ENCODE assay signal across 7 cellular contexts in the genomic region with DNA sequence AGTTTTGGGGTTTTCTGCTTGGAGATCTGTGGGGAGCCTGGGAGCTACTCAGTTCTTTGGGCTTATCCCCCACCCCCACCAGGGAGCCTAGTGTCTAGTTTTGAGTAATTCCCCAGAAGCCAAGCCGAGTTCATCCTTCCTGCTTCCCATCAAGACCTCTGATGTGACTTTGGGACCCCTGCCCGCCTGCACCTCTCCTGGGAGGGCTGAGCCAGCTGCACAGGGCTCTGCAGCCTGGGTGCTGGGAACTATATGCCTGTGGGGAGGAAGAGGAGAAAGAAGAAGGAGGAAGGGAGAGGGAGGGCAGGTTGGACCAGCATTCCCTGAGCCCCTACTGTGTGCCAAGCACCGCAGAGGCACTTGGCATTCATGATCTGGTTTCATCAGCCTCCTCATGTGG.
"Had no signal": no experiment of that assay in that cellular context is flagged by ENCODE, and none has a peak within 500 bp of the region (broad histone marks: within the 10 kb centered on the region; RNA-seq: fewer than 3 reads in every experiment).

No MANE protein-coding gene starts in this region.

- H3K9me3 Mint-ChIP-seq: GM23338, IgD-negative memory B cell had no signal

- H3K4me3 ChIP-seq: GM23338, HAP-1 had no signal

- H3K9me3 ChIP-seq: HAP-1 had no signal

- DNase-seq: HFFc6 had no signal

- H3K36me3 ChIP-seq: HAP-1 had no signal

- H3K4me3 Mint-ChIP-seq: GM23338, HFFc6, IgD-negative memory B cell had no signal

- H3K27ac ChIP-seq: HL-60 had no signal

- H3K4me1 Mint-ChIP-seq: IgD-negative memory B cell had no signal

- H3K27ac Mint-ChIP-seq: GM23338, HFFc6, IgD-negative memory B cell had no signal

- ATAC-seq: GM23338, HCT116, HepG2 had no signal

- H3K4me1 ChIP-seq: HAP-1 had no signal
